In the genomic region with DNA sequence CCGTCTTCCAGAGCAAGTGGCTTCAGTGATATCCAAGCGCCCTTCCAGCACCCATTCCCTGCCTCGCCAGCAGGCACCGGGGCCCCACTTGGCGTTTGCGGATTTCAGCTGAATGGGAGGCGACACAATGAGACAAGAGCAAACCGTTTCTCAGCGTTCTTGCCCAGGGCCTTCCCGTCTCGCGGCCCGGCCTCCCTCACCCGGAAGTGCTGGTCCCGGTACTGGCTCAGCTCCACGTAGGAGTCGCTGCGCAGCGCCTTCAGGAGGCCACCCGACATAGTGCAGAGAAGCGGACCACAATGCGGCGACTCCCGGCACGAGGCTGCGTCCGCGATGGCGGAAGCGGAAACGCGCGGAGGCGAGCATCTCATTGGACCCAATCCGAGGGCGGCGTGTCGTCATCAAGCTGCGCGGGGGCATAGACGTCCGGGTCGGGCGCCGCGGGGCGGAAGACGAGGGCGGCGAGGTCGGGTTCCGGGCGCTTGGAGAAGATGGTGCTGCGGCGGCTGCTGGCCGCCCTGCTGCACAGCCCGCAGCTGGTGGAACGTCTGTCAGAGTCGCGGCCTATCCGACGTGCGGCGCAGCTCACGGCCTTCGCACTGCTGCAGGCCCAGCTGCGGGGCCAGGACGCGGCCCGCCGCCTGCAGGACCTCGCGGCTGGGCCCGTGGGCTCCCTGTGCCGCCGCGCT, we compare ENCODE assay signal across 1 cellular context.
TF ChIP-seq lines count a peak whose summit lies in the region.

A gene (minus strand): TSS at position 303 of the 689 bp plus-strand sequence. CDS start 25 bp downstream, at position 278.

TF ChIP-seq in H1, 55 proteins besides CTCF, POLR2A, EP300 and RAD21 (continued from another document):
- TF ChIP-seq, protein P1, sequence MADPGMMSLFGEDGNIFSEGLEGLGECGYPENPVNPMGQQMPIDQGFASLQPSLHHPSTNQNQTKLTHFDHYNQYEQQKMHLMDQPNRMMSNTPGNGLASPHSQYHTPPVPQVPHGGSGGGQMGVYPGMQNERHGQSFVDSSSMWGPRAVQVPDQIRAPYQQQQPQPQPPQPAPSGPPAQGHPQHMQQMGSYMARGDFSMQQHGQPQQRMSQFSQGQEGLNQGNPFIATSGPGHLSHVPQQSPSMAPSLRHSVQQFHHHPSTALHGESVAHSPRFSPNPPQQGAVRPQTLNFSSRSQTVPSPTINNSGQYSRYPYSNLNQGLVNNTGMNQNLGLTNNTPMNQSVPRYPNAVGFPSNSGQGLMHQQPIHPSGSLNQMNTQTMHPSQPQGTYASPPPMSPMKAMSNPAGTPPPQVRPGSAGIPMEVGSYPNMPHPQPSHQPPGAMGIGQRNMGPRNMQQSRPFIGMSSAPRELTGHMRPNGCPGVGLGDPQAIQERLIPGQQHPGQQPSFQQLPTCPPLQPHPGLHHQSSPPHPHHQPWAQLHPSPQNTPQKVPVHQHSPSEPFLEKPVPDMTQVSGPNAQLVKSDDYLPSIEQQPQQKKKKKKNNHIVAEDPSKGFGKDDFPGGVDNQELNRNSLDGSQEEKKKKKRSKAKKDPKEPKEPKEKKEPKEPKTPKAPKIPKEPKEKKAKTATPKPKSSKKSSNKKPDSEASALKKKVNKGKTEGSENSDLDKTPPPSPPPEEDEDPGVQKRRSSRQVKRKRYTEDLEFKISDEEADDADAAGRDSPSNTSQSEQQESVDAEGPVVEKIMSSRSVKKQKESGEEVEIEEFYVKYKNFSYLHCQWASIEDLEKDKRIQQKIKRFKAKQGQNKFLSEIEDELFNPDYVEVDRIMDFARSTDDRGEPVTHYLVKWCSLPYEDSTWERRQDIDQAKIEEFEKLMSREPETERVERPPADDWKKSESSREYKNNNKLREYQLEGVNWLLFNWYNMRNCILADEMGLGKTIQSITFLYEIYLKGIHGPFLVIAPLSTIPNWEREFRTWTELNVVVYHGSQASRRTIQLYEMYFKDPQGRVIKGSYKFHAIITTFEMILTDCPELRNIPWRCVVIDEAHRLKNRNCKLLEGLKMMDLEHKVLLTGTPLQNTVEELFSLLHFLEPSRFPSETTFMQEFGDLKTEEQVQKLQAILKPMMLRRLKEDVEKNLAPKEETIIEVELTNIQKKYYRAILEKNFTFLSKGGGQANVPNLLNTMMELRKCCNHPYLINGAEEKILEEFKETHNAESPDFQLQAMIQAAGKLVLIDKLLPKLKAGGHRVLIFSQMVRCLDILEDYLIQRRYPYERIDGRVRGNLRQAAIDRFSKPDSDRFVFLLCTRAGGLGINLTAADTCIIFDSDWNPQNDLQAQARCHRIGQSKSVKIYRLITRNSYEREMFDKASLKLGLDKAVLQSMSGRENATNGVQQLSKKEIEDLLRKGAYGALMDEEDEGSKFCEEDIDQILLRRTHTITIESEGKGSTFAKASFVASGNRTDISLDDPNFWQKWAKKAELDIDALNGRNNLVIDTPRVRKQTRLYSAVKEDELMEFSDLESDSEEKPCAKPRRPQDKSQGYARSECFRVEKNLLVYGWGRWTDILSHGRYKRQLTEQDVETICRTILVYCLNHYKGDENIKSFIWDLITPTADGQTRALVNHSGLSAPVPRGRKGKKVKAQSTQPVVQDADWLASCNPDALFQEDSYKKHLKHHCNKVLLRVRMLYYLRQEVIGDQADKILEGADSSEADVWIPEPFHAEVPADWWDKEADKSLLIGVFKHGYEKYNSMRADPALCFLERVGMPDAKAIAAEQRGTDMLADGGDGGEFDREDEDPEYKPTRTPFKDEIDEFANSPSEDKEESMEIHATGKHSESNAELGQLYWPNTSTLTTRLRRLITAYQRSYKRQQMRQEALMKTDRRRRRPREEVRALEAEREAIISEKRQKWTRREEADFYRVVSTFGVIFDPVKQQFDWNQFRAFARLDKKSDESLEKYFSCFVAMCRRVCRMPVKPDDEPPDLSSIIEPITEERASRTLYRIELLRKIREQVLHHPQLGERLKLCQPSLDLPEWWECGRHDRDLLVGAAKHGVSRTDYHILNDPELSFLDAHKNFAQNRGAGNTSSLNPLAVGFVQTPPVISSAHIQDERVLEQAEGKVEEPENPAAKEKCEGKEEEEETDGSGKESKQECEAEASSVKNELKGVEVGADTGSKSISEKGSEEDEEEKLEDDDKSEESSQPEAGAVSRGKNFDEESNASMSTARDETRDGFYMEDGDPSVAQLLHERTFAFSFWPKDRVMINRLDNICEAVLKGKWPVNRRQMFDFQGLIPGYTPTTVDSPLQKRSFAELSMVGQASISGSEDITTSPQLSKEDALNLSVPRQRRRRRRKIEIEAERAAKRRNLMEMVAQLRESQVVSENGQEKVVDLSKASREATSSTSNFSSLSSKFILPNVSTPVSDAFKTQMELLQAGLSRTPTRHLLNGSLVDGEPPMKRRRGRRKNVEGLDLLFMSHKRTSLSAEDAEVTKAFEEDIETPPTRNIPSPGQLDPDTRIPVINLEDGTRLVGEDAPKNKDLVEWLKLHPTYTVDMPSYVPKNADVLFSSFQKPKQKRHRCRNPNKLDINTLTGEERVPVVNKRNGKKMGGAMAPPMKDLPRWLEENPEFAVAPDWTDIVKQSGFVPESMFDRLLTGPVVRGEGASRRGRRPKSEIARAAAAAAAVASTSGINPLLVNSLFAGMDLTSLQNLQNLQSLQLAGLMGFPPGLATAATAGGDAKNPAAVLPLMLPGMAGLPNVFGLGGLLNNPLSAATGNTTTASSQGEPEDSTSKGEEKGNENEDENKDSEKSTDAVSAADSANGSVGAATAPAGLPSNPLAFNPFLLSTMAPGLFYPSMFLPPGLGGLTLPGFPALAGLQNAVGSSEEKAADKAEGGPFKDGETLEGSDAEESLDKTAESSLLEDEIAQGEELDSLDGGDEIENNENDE (IDR thresholded peaks at IDR 0.05; ENCODE audit: insufficient replicate concordance, low read length): no peak
- TF ChIP-seq SIX5 (IDR thresholded peaks at IDR 0.05; ENCODE audit: low read depth, low read length) (no peak), CREB1 (IDR thresholded peaks at IDR 0.05) (peak; percentile 99), KDM5A (IDR thresholded peaks at IDR 0.05; ENCODE audit: low read length) (peak; percentile 79), HDAC2 (IDR thresholded peaks at IDR 0.05; ENCODE audit: borderline replicate concordance in 1 of 2, low read depth in 2 of 2, low read length in 2 of 2) (peak in 1 of 2 experiments; percentile 35; a peak in 1 of 4 replicates), TBP (IDR thresholded peaks at IDR 0.05; ENCODE audit: low read depth, low read length) (peak; percentile 82), SAP30 (IDR thresholded peaks at IDR 0.05; ENCODE audit: insufficient read depth, insufficient replicate concordance, low read length) (peak; percentile 75), JUN (IDR thresholded peaks at IDR 0.05; ENCODE audit: low read depth, low read length) (no peak), CBX8 (IDR thresholded peaks at IDR 0.05; ENCODE audit: borderline replicate concordance, low read depth, low read length) (no peak), CHD2 (IDR thresholded peaks at IDR 0.05; ENCODE audit: low read length) (peak; percentile 66; the same call in 1 of the 2 replicates), KDM4A (IDR thresholded peaks at IDR 0.05; ENCODE audit: low read depth, low read length, severe bottlenecking) (peak; percentile 96), FOSL1 (IDR thresholded peaks at IDR 0.05; ENCODE audit: insufficient read depth, low read depth, low read length) (no peak), SP2 (IDR thresholded peaks at IDR 0.05; ENCODE audit: low read length) (no peak), CHD1 (IDR thresholded peaks at IDR 0.05; ENCODE audit: low read depth, low read length) (no peak), JUND (IDR thresholded peaks at IDR 0.05; ENCODE audit: low read length) (0 out of 2 replicates have a peak, but pooled peaks have one; percentile 18), BCL11A (IDR thresholded peaks at IDR 0.05; ENCODE audit: low read depth in 2 of 2, low read length in 2 of 2) (no peak), NRF1 (IDR thresholded peaks at IDR 0.05; ENCODE audit: low read depth, low read length) (no peak; the same call in 1 of the 2 replicates), TAF7 (optimal IDR thresholded peaks at IDR 0.05; ENCODE audit: borderline replicate concordance, low read depth, low read length) (peak; percentile 87), SUZ12 (IDR thresholded peaks at IDR 0.05; ENCODE audit: low read length) (no peak), TEAD4 (IDR thresholded peaks at IDR 0.05; ENCODE audit: low read depth, low read length) (0 out of 2 replicates have a peak, but pooled peaks have one; percentile 11), RNF2 (IDR thresholded peaks at IDR 0.05; ENCODE audit: borderline replicate concordance, low read depth, low read length, missing control alignments, poor library complexity, severe bottlenecking) (no peak), SP1 (IDR thresholded peaks at IDR 0.05; ENCODE audit: low read depth, low read length) (no peak), EZH2 (IDR thresholded peaks at IDR 0.05; ENCODE audit: low read depth, low read length, severe bottlenecking) (no peak), TAF1 (IDR thresholded peaks at IDR 0.05; ENCODE audit: low read depth, low read length) (peak; percentile 93), SIRT6 (IDR thresholded peaks at IDR 0.05; ENCODE audit: low read length) (no peak), GTF2F1 (IDR thresholded peaks at IDR 0.05; ENCODE audit: borderline replicate concordance, low read depth, low read length) (peak; percentile 78; the same call in 1 of the 2 replicates), RXRA (IDR thresholded peaks at IDR 0.05; ENCODE audit: insufficient read depth, low read depth, low read length) (no peak), POU5F1 (IDR thresholded peaks at IDR 0.05; ENCODE audit: low read depth, low read length) (no peak), EGR1 (IDR thresholded peaks at IDR 0.05; ENCODE audit: borderline replicate concordance, low read depth, low read length) (peak; percentile 53; the same call in 1 of the 2 replicates), CEBPB (IDR thresholded peaks at IDR 0.05; ENCODE audit: low read depth, low read length) (no peak), CTBP2 (IDR thresholded peaks at IDR 0.05; ENCODE audit: borderline replicate concordance, insufficient read depth, insufficient read length, low read length) (no peak), TCF12 (IDR thresholded peaks at IDR 0.05; ENCODE audit: low read depth, low read length) (no peak), POLR2AphosphoS5 (IDR thresholded peaks at IDR 0.05; ENCODE audit: low read depth, low read length) (peak; percentile 95), SRF (IDR thresholded peaks at IDR 0.05; ENCODE audit: low read depth, low read length) (peak; percentile 83), NANOG (IDR thresholded peaks at IDR 0.05; ENCODE audit: insufficient read depth, low read depth, low read length, poor library complexity, severe bottlenecking) (no peak), RFX5 (IDR thresholded peaks at IDR 0.05; ENCODE audit: borderline replicate concordance, low read depth, low read length) (no peak), BRCA1 (IDR thresholded peaks at IDR 0.05; ENCODE audit: low read depth, low read length) (no peak; the same call in 1 of the 2 replicates), CBX5 (IDR thresholded peaks at IDR 0.05; ENCODE audit: low read depth, low read length) (no peak), YY1 (IDR thresholded peaks at IDR 0.05; ENCODE audit: low read depth, low read length) (peak; percentile 54), GABPA (IDR thresholded peaks at IDR 0.05; ENCODE audit: borderline replicate concordance, insufficient read depth, low read length) (peak; percentile 84; the same call in 1 of the 2 replicates), SIN3A (conservative IDR thresholded peaks at IDR 0.05 in 1 of 2, IDR thresholded peaks at IDR 0.05 in 1 of 2; ENCODE audit: low read depth in 1 of 2, low read length in 2 of 2) (peak in 1 of 2 experiments; percentile 96; a peak in 2 of 4 replicates), SP4 (IDR thresholded peaks at IDR 0.05; ENCODE audit: low read length) (no peak; the same call in 1 of the 2 replicates), ASH2L (IDR thresholded peaks at IDR 0.05; ENCODE audit: low read length) (peak; percentile 88), HDAC6 (IDR thresholded peaks at IDR 0.05; ENCODE audit: low read depth, low read length) (no peak), KDM1A (IDR thresholded peaks at IDR 0.05; ENCODE audit: borderline replicate concordance, low read length) (no peak), ZNF274 (IDR thresholded peaks at IDR 0.05; ENCODE audit: borderline replicate concordance, extremely low read depth, low read length) (no peak), MAFK (IDR thresholded peaks at IDR 0.05; ENCODE audit: low read depth, low read length) (no peak), PHF8 (conservative IDR thresholded peaks at IDR 0.05; ENCODE audit: low read depth, low read length) (peak; percentile 98)
- TF ChIP-seq, protein P2, sequence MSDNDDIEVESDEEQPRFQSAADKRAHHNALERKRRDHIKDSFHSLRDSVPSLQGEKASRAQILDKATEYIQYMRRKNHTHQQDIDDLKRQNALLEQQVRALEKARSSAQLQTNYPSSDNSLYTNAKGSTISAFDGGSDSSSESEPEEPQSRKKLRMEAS (IDR thresholded peaks at IDR 0.05): peak; percentile 99
- TF ChIP-seq, protein P3, sequence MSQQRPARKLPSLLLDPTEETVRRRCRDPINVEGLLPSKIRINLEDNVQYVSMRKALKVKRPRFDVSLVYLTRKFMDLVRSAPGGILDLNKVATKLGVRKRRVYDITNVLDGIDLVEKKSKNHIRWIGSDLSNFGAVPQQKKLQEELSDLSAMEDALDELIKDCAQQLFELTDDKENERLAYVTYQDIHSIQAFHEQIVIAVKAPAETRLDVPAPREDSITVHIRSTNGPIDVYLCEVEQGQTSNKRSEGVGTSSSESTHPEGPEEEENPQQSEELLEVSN (IDR thresholded peaks at IDR 0.05): peak; percentile 88
- TF ChIP-seq, protein P4, sequence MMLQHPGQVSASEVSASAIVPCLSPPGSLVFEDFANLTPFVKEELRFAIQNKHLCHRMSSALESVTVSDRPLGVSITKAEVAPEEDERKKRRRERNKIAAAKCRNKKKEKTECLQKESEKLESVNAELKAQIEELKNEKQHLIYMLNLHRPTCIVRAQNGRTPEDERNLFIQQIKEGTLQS (IDR thresholded peaks at IDR 0.05; ENCODE audit: insufficient read depth, low read depth, low read length): peak; percentile 76; the same call in 1 of the 2 replicates
- TF ChIP-seq, protein P5, sequence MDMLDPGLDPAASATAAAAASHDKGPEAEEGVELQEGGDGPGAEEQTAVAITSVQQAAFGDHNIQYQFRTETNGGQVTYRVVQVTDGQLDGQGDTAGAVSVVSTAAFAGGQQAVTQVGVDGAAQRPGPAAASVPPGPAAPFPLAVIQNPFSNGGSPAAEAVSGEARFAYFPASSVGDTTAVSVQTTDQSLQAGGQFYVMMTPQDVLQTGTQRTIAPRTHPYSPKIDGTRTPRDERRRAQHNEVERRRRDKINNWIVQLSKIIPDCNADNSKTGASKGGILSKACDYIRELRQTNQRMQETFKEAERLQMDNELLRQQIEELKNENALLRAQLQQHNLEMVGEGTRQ (IDR thresholded peaks at IDR 0.05; ENCODE audit: low read length): no peak
- TF ChIP-seq, protein P6, sequence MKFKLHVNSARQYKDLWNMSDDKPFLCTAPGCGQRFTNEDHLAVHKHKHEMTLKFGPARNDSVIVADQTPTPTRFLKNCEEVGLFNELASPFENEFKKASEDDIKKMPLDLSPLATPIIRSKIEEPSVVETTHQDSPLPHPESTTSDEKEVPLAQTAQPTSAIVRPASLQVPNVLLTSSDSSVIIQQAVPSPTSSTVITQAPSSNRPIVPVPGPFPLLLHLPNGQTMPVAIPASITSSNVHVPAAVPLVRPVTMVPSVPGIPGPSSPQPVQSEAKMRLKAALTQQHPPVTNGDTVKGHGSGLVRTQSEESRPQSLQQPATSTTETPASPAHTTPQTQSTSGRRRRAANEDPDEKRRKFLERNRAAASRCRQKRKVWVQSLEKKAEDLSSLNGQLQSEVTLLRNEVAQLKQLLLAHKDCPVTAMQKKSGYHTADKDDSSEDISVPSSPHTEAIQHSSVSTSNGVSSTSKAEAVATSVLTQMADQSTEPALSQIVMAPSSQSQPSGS (IDR thresholded peaks at IDR 0.05; ENCODE audit: low read length): peak; percentile 59; the same call in 1 of the 2 replicates
TF ChIP-seq in H1: peak in this region for 25.
